9 cellular contexts compared by ENCODE assay signal in genomic region chr16:89122322-89122831, GRCh38. TPM values are rescaled to one million over a fixed set of nuclear protein-coding genes. Genes with fewer than 3 reads are reported as not detected.
DNase-seq lines count a peak whose midpoint lies in the region; ATAC-seq and TF ChIP-seq lines count a peak whose summit lies in the region.
"Had no signal": no experiment of that assay in that cellular context is flagged by ENCODE, and none has a peak within 500 bp of the region (broad histone marks: within the 10 kb centered on the region; RNA-seq: fewer than 3 reads in every experiment).

No MANE protein-coding gene starts in this region.

- peaks cover 4% of the 10 kb centered on the region; the same call in 1 of the 2 replicates for H4K20me1 ChIP-seq in OCI-LY3 (ENCODE audit: insufficient read depth, low read length)

- H3K4me1 ChIP-seq in OCI-LY3 (ENCODE audit: low read length) (peaks cover 13% of the 10 kb centered on the region), Caco-2 (no peaks in the 10 kb centered on the region)

- CTCF ChIA-PET in Caco-2 (lab: Charles Lee), result no interaction called here

- peak; percentile 29 to 38 for DNase-seq in activated CD8-positive, alpha-beta memory T cell treated with anti-CD3 and anti-CD28 coated beads for 1 hour (ENCODE audit: extremely low read depth in 1 of 2, low read depth in 1 of 2)
- no peak for DNase-seq in activated CD8-positive, alpha-beta memory T cell treated with anti-CD3 and anti-CD28 coated beads, Interleukin-2, amount 50 U/mL, for 48 hours
- peak in 1 of 2 donors; percentile 41 for DNase-seq in central memory CD8-positive, alpha-beta T cell (ENCODE audit: low spot score in 2 of 2)
- DNase-seq in stimulated activated CD8-positive, alpha-beta memory T cell treated with anti-CD3 and anti-CD28 coated beads, Interleukin-7, amount 100 ng/mL, for 4 hours (ENCODE audit: low read depth in 2 of 2), result peak; percentile 39 to 40
- DNase-seq in Caco-2, result no peak

- H3K27ac Mint-ChIP-seq in central memory CD8-positive, alpha-beta T cell (ENCODE audit: low read depth), result no peak overlapping the region
- H3K27ac Mint-ChIP-seq in Caco-2 (ENCODE audit: unreplicated experiment), result no peak overlapping the region
- H3K27ac Mint-ChIP-seq: dendritic cell treated with granulocyte-macrophage colony-stimulating factor and Interleukin-4, amounts not matched to agents 40 ng/mL and 50 ng/mL, for 4 days had no signal

- H3K9me3 Mint-ChIP-seq in central memory CD8-positive, alpha-beta T cell, result no peaks in the 10 kb centered on the region
- peaks cover 11% of the 10 kb centered on the region for H3K9me3 Mint-ChIP-seq in Caco-2 (ENCODE audit: unreplicated experiment)
- H3K9me3 Mint-ChIP-seq: dendritic cell treated with granulocyte-macrophage colony-stimulating factor and Interleukin-4, amounts not matched to agents 40 ng/mL and 50 ng/mL, for 4 days had no signal

- H3K4me2 ChIP-seq in OCI-LY3 (ENCODE audit: low read length), result peak overlapping the region; percentile 41

- H3K36me3 Mint-ChIP-seq in central memory CD8-positive, alpha-beta T cell (ENCODE audit: insufficient read depth), result peaks cover 18% of the 10 kb centered on the region
- peaks cover 38% of the 10 kb centered on the region for H3K36me3 Mint-ChIP-seq in Caco-2 (ENCODE audit: insufficient read depth, unreplicated experiment)

- peak overlapping the region; percentile 44; the same call in 1 of the 2 replicates for H3K27ac ChIP-seq in OCI-LY3 (ENCODE audit: low read length)

- H3K4me3 ChIP-seq in OCI-LY3 (ENCODE audit: low read length) (no peak overlapping the region), Caco-2 (ENCODE audit: low read depth, low read length) (no peak overlapping the region)

- H2AFZ ChIP-seq in OCI-LY3 (ENCODE audit: low read depth, low read length), result no peak overlapping the region

- H3K9ac ChIP-seq in OCI-LY3 (ENCODE audit: low read length), result no peak overlapping the region

- H3K79me2 ChIP-seq in OCI-LY3 (ENCODE audit: low read length), result no peaks in the 10 kb centered on the region

- H3K36me3 ChIP-seq in OCI-LY3 (replicated peaks; ENCODE audit: low read depth, low read length) (peaks cover 58% of the 10 kb centered on the region), Caco-2 (ENCODE audit: control insufficient read depth, insufficient read depth, low read length) (peaks cover 5% of the 10 kb centered on the region)

- peak; percentile 85 for ATAC-seq in central memory CD8-positive, alpha-beta T cell (replicated peaks; ENCODE audit: extremely low read depth, poor library complexity, severe bottlenecking)
- ATAC-seq in GM21423 (IDR thresholded peaks at IDR 0.05; ENCODE audit: unreplicated experiment) (no peak), GM21515 (IDR thresholded peaks at IDR 0.05; ENCODE audit: unreplicated experiment) (no peak)

- peaks cover 6% of the 10 kb centered on the region for H3K4me1 Mint-ChIP-seq in central memory CD8-positive, alpha-beta T cell
- H3K4me1 Mint-ChIP-seq in Caco-2 (ENCODE audit: low read depth, unreplicated experiment), result no peaks in the 10 kb centered on the region

- H3K9me3 ChIP-seq in OCI-LY3 (ENCODE audit: insufficient read depth, low read length) (no peaks in the 10 kb centered on the region), Caco-2 (no peaks in the 10 kb centered on the region)

- H3K27me3 Mint-ChIP-seq in central memory CD8-positive, alpha-beta T cell, result no peaks in the 10 kb centered on the region
- no peaks in the 10 kb centered on the region for H3K27me3 Mint-ChIP-seq in Caco-2 (ENCODE audit: insufficient read depth, unreplicated experiment)
- H3K27me3 Mint-ChIP-seq: dendritic cell treated with granulocyte-macrophage colony-stimulating factor and Interleukin-4, amounts not matched to agents 40 ng/mL and 50 ng/mL, for 4 days had no signal

- TF ChIP-seq CTCF in OCI-LY3 (IDR thresholded peaks at IDR 0.05; ENCODE audit: low read depth, low read length) (0 out of 2 replicates have a peak, but pooled peaks have one; percentile 10), Caco-2 (IDR thresholded peaks at IDR 0.05; ENCODE audit: insufficient read depth in 1 of 2, low read depth in 1 of 2, low read length in 1 of 2, severe bottlenecking in 1 of 2, unreplicated experiment in 1 of 2) (no peak)

- H3K4me3 Mint-ChIP-seq in central memory CD8-positive, alpha-beta T cell, result no peak overlapping the region
- H3K4me3 Mint-ChIP-seq in Caco-2 (ENCODE audit: unreplicated experiment), result no peak overlapping the region
- H3K4me3 Mint-ChIP-seq: dendritic cell treated with granulocyte-macrophage colony-stimulating factor and Interleukin-4, amounts not matched to agents 40 ng/mL and 50 ng/mL, for 4 days had no signal

- no TSS peak for BruUV-seq in Caco-2 (replicated peaks; lab: Mats Ljungman, UMichigan)

- intact Hi-C loops in Caco-2 (cut with micrococcal nuclease; ENCODE audit: unreplicated experiment), result no loop called here

- H3K27me3 ChIP-seq in OCI-LY3 (ENCODE audit: low read depth, low read length) (no peaks in the 10 kb centered on the region), Caco-2 (replicated peaks; ENCODE audit: control insufficient read depth, insufficient read depth, low read length) (no peaks in the 10 kb centered on the region)

- POLR2A ChIA-PET in Caco-2 (lab: Charles Lee), result no interaction called here

RNA-seq across cellular contexts. Expression of gene ACSF3, which starts 28.7 kb away (rescaled TPM):
- 49.5 and 55.2 TPM in 2 replicates for total RNA-seq in Caco-2 (2022)

RNA-seq across cellular contexts. Expression of gene CDH15, which starts 49.2 kb away (rescaled TPM):
- total RNA-seq in Caco-2 (2022), result not detected in 2 replicates

Comparison
In these comparisons a context has a peak if more than half of its experiments do, and no peak if none do; other contexts are left out.
1. DNase-seq: peak in activated CD8-positive, alpha-beta memory T cell treated with anti-CD3 and anti-CD28 coated beads for 1 hour (2 of 2) and stimulated activated CD8-positive, alpha-beta memory T cell treated with anti-CD3 and anti-CD28 coated beads, Interleukin-7, amount 100 ng/mL, for 4 hours (2 of 2); none in activated CD8-positive, alpha-beta memory T cell treated with anti-CD3 and anti-CD28 coated beads, Interleukin-2, amount 50 U/mL, for 48 hours (single experiment) and Caco-2 (0 of 2).